1 cellular context compared by ENCODE assay signal in genomic region chr6:158518196-158519127, GRCh38.
A peak's percentile ranks its signal among the peaks of the same experiment; 100 is the strongest.
TF ChIP-seq lines count a peak whose summit lies in the region.

No MANE protein-coding gene starts in this region.

TF ChIP-seq in SK-N-SH, 30 proteins besides CTCF, POLR2A, EP300 and RAD21 (continued from another document):
- TF ChIP-seq ZBTB33 (IDR thresholded peaks at IDR 0.05; ENCODE audit: borderline replicate concordance, low read depth) (no peak), ELF1 (IDR thresholded peaks at IDR 0.05) (no peak), FOXM1 (IDR thresholded peaks at IDR 0.05; ENCODE audit: low read depth) (no peak), FOSL2 (IDR thresholded peaks at IDR 0.05; ENCODE audit: borderline replicate concordance, low read depth) (peak; percentile 77; the same call in 1 of the 2 replicates), FOXJ3 (CRISPR knock-in tag; IDR thresholded peaks at IDR 0.05) (no peak), USF1 (IDR thresholded peaks at IDR 0.05; ENCODE audit: borderline replicate concordance, low read depth) (no peak), TEAD4 (IDR thresholded peaks at IDR 0.05; ENCODE audit: borderline replicate concordance, insufficient read depth) (no peak), NFIC (IDR thresholded peaks at IDR 0.05; ENCODE audit: borderline replicate concordance) (no peak)
- TF ChIP-seq, protein P1, sequence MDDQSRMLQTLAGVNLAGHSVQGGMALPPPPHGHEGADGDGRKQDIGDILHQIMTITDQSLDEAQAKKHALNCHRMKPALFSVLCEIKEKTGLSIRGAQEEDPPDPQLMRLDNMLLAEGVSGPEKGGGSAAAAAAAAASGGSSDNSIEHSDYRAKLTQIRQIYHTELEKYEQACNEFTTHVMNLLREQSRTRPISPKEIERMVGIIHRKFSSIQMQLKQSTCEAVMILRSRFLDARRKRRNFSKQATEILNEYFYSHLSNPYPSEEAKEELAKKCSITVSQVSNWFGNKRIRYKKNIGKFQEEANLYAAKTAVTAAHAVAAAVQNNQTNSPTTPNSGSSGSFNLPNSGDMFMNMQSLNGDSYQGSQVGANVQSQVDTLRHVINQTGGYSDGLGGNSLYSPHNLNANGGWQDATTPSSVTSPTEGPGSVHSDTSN (IDR thresholded peaks at IDR 0.05) = no peak
